ENCODE assay signal across 2 cellular contexts in the genomic region with DNA sequence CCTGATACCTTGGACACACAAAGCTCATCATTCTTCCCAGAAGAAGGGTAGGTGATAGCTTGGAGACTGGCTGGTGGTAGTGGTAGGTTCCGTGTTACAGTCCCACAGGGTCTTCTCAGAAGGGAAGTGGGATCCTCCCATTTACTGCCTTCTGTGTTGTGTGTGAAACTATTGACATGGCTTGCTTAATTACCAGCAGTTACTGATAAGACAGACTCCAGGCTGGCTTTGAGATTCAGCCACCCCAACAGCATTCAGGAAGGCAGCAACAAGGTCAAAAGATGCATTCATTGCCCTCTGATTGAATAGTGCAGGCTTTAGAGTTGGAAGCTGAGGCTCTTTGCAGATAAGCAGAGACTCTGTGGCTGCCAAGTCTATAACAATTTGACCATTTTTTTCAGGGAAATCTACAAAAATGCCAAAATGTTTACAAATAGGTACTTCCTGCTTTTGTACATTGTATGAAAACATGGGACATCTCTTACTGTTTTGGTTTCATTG.
TF ChIP-seq lines count a peak whose summit lies in the region.

No MANE protein-coding gene starts in this region.

TF ChIP-seq in liver, 16 proteins besides CTCF, POLR2A, EP300 and RAD21:
- peak; percentile 58 for TF ChIP-seq NR2F2 (IDR thresholded peaks at IDR 0.05)
- no peak for TF ChIP-seq HNF4G (IDR thresholded peaks at IDR 0.05)

TF ChIP-seq in HepG2, 621 proteins besides CTCF, POLR2A, EP300 and RAD21:
- TF ChIP-seq GZF1 (CRISPR knock-in tag; IDR thresholded peaks at IDR 0.05): no peak
- TF ChIP-seq, protein P1, sequence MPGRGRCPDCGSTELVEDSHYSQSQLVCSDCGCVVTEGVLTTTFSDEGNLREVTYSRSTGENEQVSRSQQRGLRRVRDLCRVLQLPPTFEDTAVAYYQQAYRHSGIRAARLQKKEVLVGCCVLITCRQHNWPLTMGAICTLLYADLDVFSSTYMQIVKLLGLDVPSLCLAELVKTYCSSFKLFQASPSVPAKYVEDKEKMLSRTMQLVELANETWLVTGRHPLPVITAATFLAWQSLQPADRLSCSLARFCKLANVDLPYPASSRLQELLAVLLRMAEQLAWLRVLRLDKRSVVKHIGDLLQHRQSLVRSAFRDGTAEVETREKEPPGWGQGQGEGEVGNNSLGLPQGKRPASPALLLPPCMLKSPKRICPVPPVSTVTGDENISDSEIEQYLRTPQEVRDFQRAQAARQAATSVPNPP (CRISPR knock-in tag; IDR thresholded peaks at IDR 0.05): no peak
- no peak for TF ChIP-seq ZNF878 (CRISPR knock-in tag; IDR thresholded peaks at IDR 0.05)
- TF ChIP-seq, protein P2, sequence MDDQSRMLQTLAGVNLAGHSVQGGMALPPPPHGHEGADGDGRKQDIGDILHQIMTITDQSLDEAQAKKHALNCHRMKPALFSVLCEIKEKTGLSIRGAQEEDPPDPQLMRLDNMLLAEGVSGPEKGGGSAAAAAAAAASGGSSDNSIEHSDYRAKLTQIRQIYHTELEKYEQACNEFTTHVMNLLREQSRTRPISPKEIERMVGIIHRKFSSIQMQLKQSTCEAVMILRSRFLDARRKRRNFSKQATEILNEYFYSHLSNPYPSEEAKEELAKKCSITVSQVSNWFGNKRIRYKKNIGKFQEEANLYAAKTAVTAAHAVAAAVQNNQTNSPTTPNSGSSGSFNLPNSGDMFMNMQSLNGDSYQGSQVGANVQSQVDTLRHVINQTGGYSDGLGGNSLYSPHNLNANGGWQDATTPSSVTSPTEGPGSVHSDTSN (CRISPR knock-in tag; IDR thresholded peaks at IDR 0.05; ENCODE audit: borderline replicate concordance): no peak
- TF ChIP-seq ZSCAN30 (CRISPR knock-in tag; IDR thresholded peaks at IDR 0.05): no peak
- no peak for TF ChIP-seq MZF1 (CRISPR knock-in tag; IDR thresholded peaks at IDR 0.05; ENCODE audit: borderline replicate concordance)
- TF ChIP-seq RBFOX2 (IDR thresholded peaks at IDR 0.05; ENCODE audit: low read depth, low read length): no peak
- no peak for TF ChIP-seq ARNT2 (CRISPR knock-in tag; IDR thresholded peaks at IDR 0.05; ENCODE audit: low read depth)
- TF ChIP-seq CENPX (CRISPR knock-in tag; IDR thresholded peaks at IDR 0.05): no peak
- TF ChIP-seq RXRA (CRISPR knock-in tag; IDR thresholded peaks at IDR 0.05): no peak
- TF ChIP-seq SMAD3 (CRISPR knock-in tag; IDR thresholded peaks at IDR 0.05): no peak
- no peak for TF ChIP-seq ZFP41 (CRISPR knock-in tag; IDR thresholded peaks at IDR 0.05; ENCODE audit: borderline replicate concordance)
- TF ChIP-seq NFATC3 (CRISPR knock-in tag; IDR thresholded peaks at IDR 0.05): no peak
- TF ChIP-seq ZNF264 (CRISPR knock-in tag; IDR thresholded peaks at IDR 0.05): no peak
TF ChIP-seq in HepG2: peak in this region for 0.
